Comparison of ENCODE assay signal across 20 cellular contexts in genomic region chr12:89154743-89155530, GRCh38.
DNase-seq lines count a peak whose midpoint lies in the region; ATAC-seq, FAIRE-seq and TF ChIP-seq lines count a peak whose summit lies in the region.
"Had no signal": no experiment of that assay in that cellular context is flagged by ENCODE, and none has a peak within 500 bp of the region (broad histone marks: within the 10 kb centered on the region; RNA-seq: fewer than 3 reads in every experiment).

No MANE protein-coding gene starts in this region.

- H3K4me3 ChIP-seq in left ventricle myocardium inferior (no peak overlapping the region), fibroblast of lung (replicated peaks in 1 of 4; ENCODE audit: control extremely low read depth in 1 of 4, insufficient read depth in 1 of 4, low read depth in 3 of 4, low read length in 4 of 4) (no peak overlapping the region), subcutaneous abdominal adipose tissue (ENCODE audit: low read depth in 1 of 5, low read length in 5 of 5) (no peak overlapping the region)
- H3K4me3 ChIP-seq: ascending aorta, neural progenitor cell had no signal

- FAIRE-seq in TTC549 (lab: Jason Lieb, UNC) = peak; percentile 90
- FAIRE-seq: kidney had no signal

- H3K9me3 ChIP-seq in left ventricle myocardium inferior (replicated peaks) = peaks cover 6% of the 10 kb centered on the region
- no peaks in the 10 kb centered on the region for H3K9me3 ChIP-seq in fibroblast of lung (ENCODE audit: control insufficient read depth, insufficient read depth, low read depth, low read length)
- H3K9me3 ChIP-seq in subcutaneous abdominal adipose tissue (ENCODE audit: control insufficient read depth in 5 of 5, low read length in 5 of 5) = no peaks in the 10 kb centered on the region
- H3K9me3 ChIP-seq: ascending aorta had no signal

- TF ChIP-seq CTCF in left ventricle myocardium inferior (IDR thresholded peaks at IDR 0.05; ENCODE audit: borderline replicate concordance) = peak; percentile 17
- peak; percentile 12 to 33 for TF ChIP-seq CTCF in fibroblast of lung (conservative IDR thresholded peaks at IDR 0.05 in 1 of 2, IDR thresholded peaks at IDR 0.05 in 1 of 2; ENCODE audit: low read depth in 1 of 2, low read length in 2 of 2)

- H3K9ac ChIP-seq in fibroblast of lung (ENCODE audit: insufficient read depth, low read length) (no peak overlapping the region), subcutaneous abdominal adipose tissue (ENCODE audit: low read length in 5 of 5) (no peak overlapping the region)
- H3K9ac ChIP-seq: neural progenitor cell had no signal

- H3K36me3 ChIP-seq in left ventricle myocardium inferior (no peaks in the 10 kb centered on the region), fibroblast of lung (ENCODE audit: control insufficient read depth, insufficient read depth, low read length) (no peaks in the 10 kb centered on the region), subcutaneous abdominal adipose tissue (ENCODE audit: control insufficient read depth in 5 of 5, insufficient read depth in 5 of 5, low read length in 5 of 5) (no peaks in the 10 kb centered on the region)
- H3K36me3 ChIP-seq: ascending aorta, neural progenitor cell had no signal

- no peak overlapping the region for H2AFZ ChIP-seq in fibroblast of lung (ENCODE audit: low read length)
- H2AFZ ChIP-seq: neural progenitor cell had no signal

- no peak overlapping the region for H3K4me2 ChIP-seq in fibroblast of lung (ENCODE audit: extremely low read depth, insufficient read depth, low read length)
- H3K4me2 ChIP-seq: neural progenitor cell had no signal

- DNase-seq in left ventricle myocardium inferior = no peak
- no peak for DNase-seq in left ventricle myocardium superior
- DNase-seq in fibroblast of lung (ENCODE audit: low read depth in 2 of 2) = no peak
- no peak for DNase-seq in NCI-H1436 (lab: John Stamatoyannopoulos, UW)
- DNase-seq in NCI-H446 treated with DMSO at 0.1 percent for 48 hours (lab: John Stamatoyannopoulos, UW) = no peak
- DNase-seq: ACHN; activated gamma-delta T cell; Caco-2; cortex of kidney; GDM1; kidney; NCI-H2171 treated with DMSO at 0.1 percent for 48 hours; NCI-H82; stimulated activated CD4-positive, alpha-beta T cell treated with anti-CD3 and anti-CD28 coated beads, Interleukin-1b, Interleukin-23, amount 100 ng/mL, for 48 hours; T-helper 1 cell had no signal

- H3K27ac ChIP-seq in left ventricle myocardium inferior (replicated peaks) = no peak overlapping the region
- no peak overlapping the region for H3K27ac ChIP-seq in fibroblast of lung (ENCODE audit: insufficient read depth, low read length)
- peak overlapping the region; percentile 75 for H3K27ac ChIP-seq in subcutaneous abdominal adipose tissue (ENCODE audit: low read depth, low read length)
- H3K27ac ChIP-seq: ascending aorta, neural progenitor cell had no signal

- ATAC-seq in left ventricle myocardium superior (no peak), HG02840 (IDR thresholded peaks at IDR 0.05; ENCODE audit: low FRiP score, unreplicated experiment) (no peak)

- H4K20me1 ChIP-seq in fibroblast of lung (ENCODE audit: control insufficient read depth, extremely low read depth, insufficient read depth, low read length) = no peaks in the 10 kb centered on the region

- H3K27me3 ChIP-seq in left ventricle myocardium inferior (ENCODE audit: low read depth) (no peaks in the 10 kb centered on the region), fibroblast of lung (ENCODE audit: control insufficient read depth, insufficient read depth, low read length) (no peaks in the 10 kb centered on the region), subcutaneous abdominal adipose tissue (ENCODE audit: control insufficient read depth in 5 of 5, insufficient read depth in 4 of 5, low read length in 5 of 5) (no peaks in the 10 kb centered on the region)
- H3K27me3 ChIP-seq: ascending aorta, neural progenitor cell had no signal

- peaks cover 22% of the 10 kb centered on the region for H3K4me1 ChIP-seq in left ventricle myocardium inferior
- peaks cover 2% of the 10 kb centered on the region for H3K4me1 ChIP-seq in fibroblast of lung (ENCODE audit: control insufficient read depth, extremely low read depth, insufficient read depth, low read length)
- peaks cover 2 to 23% (median 18%) of the 10 kb centered on the region in 5 donors for H3K4me1 ChIP-seq in subcutaneous abdominal adipose tissue (ENCODE audit: control insufficient read depth in 5 of 5, insufficient read depth in 5 of 5, low read length in 5 of 5)

- no peaks in the 10 kb centered on the region for H3K79me2 ChIP-seq in fibroblast of lung (ENCODE audit: control insufficient read depth, insufficient read depth, low read length)

- intact Hi-C loops in left ventricle myocardium inferior (cut with micrococcal nuclease) (loop anchor here (10.0 kb wide), 1 partner anchor 100 kb away; no protein-coding TSS in a partner anchor), left ventricle myocardium superior (cut with micrococcal nuclease) (no loop called here)
